1 cellular context compared by ENCODE assay signal in genomic region chr20:63567382-63568169, GRCh38.
TF ChIP-seq lines count a peak whose summit lies in the region.

No MANE protein-coding gene starts in this region.

TF ChIP-seq in HepG2, 621 proteins besides CTCF, POLR2A, EP300 and RAD21:
- TF ChIP-seq KMT2A (CRISPR knock-in tag; IDR thresholded peaks at IDR 0.05) (no peak), ZNF710 (CRISPR knock-in tag; IDR thresholded peaks at IDR 0.05; ENCODE audit: borderline replicate concordance) (0 out of 2 replicates have a peak, but pooled peaks have one; percentile 17), AGO1 (IDR thresholded peaks at IDR 0.05; ENCODE audit: low read depth, low read length, poor library complexity, severe bottlenecking) (peak; percentile 10), ZBTB38 (CRISPR knock-in tag; IDR thresholded peaks at IDR 0.05) (peak; percentile 58; the same call in 1 of the 2 replicates), KDM5B (CRISPR knock-in tag; IDR thresholded peaks at IDR 0.05; ENCODE audit: borderline replicate concordance) (peak; percentile 39; the same call in 1 of the 2 replicates), ZKSCAN1 (IDR thresholded peaks at IDR 0.05; ENCODE audit: low read length) (peak; percentile 88), PAXIP1 (CRISPR knock-in tag; conservative IDR thresholded peaks at IDR 0.05) (no peak), POLR2G (IDR thresholded peaks at IDR 0.05; ENCODE audit: low read depth, low read length) (0 out of 2 replicates have a peak, but pooled peaks have one; percentile 17), ZNF782 (CRISPR knock-in tag; IDR thresholded peaks at IDR 0.05; ENCODE audit: borderline replicate concordance) (no peak), NONO (IDR thresholded peaks at IDR 0.05) (no peak), NONO (CRISPR knock-in tag; conservative IDR thresholded peaks at IDR 0.05) (0 out of 2 replicates have a peak, but pooled peaks have one; percentile 8)
TF ChIP-seq in HepG2: peak in this region for 7.
